In genomic region chr14:68911594-68912227, GRCh38 we compare ENCODE assay signal across 8 cellular contexts.
DNase-seq lines count a peak whose midpoint lies in the region; ATAC-seq and TF ChIP-seq lines count a peak whose summit lies in the region.

No MANE protein-coding gene starts in this region.

- H3K4me1 ChIP-seq in breast epithelium, result peaks cover 6 to 7% of the 10 kb centered on the region in 2 donors

- TF ChIP-seq POLR2A in breast epithelium (IDR thresholded peaks at IDR 0.05) (no peak), GM18505 (IDR thresholded peaks at IDR 0.05; ENCODE audit: borderline replicate concordance, extremely low read depth, insufficient read depth, insufficient read length) (no peak)

- H3K27ac Mint-ChIP-seq in WTC11, result peak overlapping the region; percentile 60; the same call in 1 of the 2 replicates

- H3K27ac ChIP-seq in breast epithelium, result peak overlapping the region; percentile 8 to 66

- POLR2A ChIA-PET in WTC11 (lab: Charles Lee), result no interaction called here

- H3K9me3 Mint-ChIP-seq in WTC11, result no peaks in the 10 kb centered on the region

- CTCF ChIA-PET in WTC11 (lab: Charles Lee), result interaction anchor here (0.6 to 3.4 kb wide), 40 partner anchors 9 to 218 kb away, joined by 3 to 30 read pairs (median 4); no protein-coding TSS in a partner anchor

- H3K27me3 Mint-ChIP-seq in WTC11 (ENCODE audit: low read depth), result no peaks in the 10 kb centered on the region

- no peaks in the 10 kb centered on the region for H3K9me3 ChIP-seq in breast epithelium

- no peaks in the 10 kb centered on the region; the same call in 1 of the 2 replicates for H3K4me1 Mint-ChIP-seq in WTC11

- DNase-seq in D341Med (ENCODE audit: low spot score) (peak; percentile 91), NCI-H2196 (lab: John Stamatoyannopoulos, UW; ENCODE audit: unreplicated experiment) (peak; percentile 78), WTC11 (ENCODE audit: low spot score) (peak; percentile 89), breast epithelium (ENCODE audit: low spot score in 2 of 2) (peak; percentile 50 to 70), iris pigment epithelial cell (ENCODE audit: low read depth) (peak; percentile 65)
- peak; percentile 57 to 58 for DNase-seq in stimulated activated CD4-positive, alpha-beta T cell treated with anti-CD3 and anti-CD28 coated beads, Interleukin-1b, Interleukin-23, amount 100 ng/mL, for 1 hour (ENCODE audit: low read depth in 2 of 2)

- H3K4me3 ChIP-seq in breast epithelium, result no peak overlapping the region

- intact Hi-C loops in breast epithelium (cut with DNase I; ENCODE audit: low total_unique reads), result loop anchor here (10.0 kb wide), 1 partner anchor 193 kb away; no protein-coding TSS in a partner anchor

- H3K36me3 Mint-ChIP-seq in WTC11, result peaks cover 46% of the 10 kb centered on the region

- H3K4me3 Mint-ChIP-seq in WTC11, result no peak overlapping the region

- no peaks in the 10 kb centered on the region for H3K36me3 ChIP-seq in breast epithelium

- TF ChIP-seq CTCF in WTC11 (IDR thresholded peaks at IDR 0.05) (peak; percentile 99), breast epithelium (IDR thresholded peaks at IDR 0.05) (peak; percentile 95 to 98 (median 97))

- no peaks in the 10 kb centered on the region for H3K27me3 ChIP-seq in breast epithelium

- ATAC-seq in HG02642 (IDR thresholded peaks at IDR 0.05; ENCODE audit: poor library complexity, unreplicated experiment) (peak; percentile 81), WTC11 (peak; percentile 94), GM18505 (IDR thresholded peaks at IDR 0.05; ENCODE audit: unreplicated experiment) (no peak)

TF ChIP-seq in WTC11, 78 proteins besides CTCF, POLR2A, EP300 and RAD21:
- TF ChIP-seq, protein P1, sequence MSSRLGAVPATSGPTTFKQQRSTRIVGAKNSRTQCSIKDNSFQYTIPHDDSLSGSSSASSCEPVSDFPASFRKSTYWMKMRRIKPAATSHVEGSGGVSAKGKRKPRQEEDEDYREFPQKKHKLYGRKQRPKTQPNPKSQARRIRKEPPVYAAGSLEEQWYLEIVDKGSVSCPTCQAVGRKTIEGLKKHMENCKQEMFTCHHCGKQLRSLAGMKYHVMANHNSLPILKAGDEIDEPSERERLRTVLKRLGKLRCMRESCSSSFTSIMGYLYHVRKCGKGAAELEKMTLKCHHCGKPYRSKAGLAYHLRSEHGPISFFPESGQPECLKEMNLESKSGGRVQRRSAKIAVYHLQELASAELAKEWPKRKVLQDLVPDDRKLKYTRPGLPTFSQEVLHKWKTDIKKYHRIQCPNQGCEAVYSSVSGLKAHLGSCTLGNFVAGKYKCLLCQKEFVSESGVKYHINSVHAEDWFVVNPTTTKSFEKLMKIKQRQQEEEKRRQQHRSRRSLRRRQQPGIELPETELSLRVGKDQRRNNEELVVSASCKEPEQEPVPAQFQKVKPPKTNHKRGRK (CRISPR knock-in tag; IDR thresholded peaks at IDR 0.05; ENCODE audit: borderline replicate concordance), result no peak
- TF ChIP-seq NR1H2 (CRISPR knock-in tag; IDR thresholded peaks at IDR 0.05), result no peak
- TF ChIP-seq FOXK1 (CRISPR knock-in tag; IDR thresholded peaks at IDR 0.05), result no peak
- no peak for TF ChIP-seq ZNF416 (CRISPR knock-in tag; IDR thresholded peaks at IDR 0.05)
- TF ChIP-seq SMAD3 (CRISPR knock-in tag; IDR thresholded peaks at IDR 0.05; ENCODE audit: borderline replicate concordance), result no peak
- TF ChIP-seq, protein P2, sequence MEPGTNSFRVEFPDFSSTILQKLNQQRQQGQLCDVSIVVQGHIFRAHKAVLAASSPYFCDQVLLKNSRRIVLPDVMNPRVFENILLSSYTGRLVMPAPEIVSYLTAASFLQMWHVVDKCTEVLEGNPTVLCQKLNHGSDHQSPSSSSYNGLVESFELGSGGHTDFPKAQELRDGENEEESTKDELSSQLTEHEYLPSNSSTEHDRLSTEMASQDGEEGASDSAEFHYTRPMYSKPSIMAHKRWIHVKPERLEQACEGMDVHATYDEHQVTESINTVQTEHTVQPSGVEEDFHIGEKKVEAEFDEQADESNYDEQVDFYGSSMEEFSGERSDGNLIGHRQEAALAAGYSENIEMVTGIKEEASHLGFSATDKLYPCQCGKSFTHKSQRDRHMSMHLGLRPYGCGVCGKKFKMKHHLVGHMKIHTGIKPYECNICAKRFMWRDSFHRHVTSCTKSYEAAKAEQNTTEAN (CRISPR knock-in tag; IDR thresholded peaks at IDR 0.05), result no peak
- TF ChIP-seq E2F4 (CRISPR knock-in tag; IDR thresholded peaks at IDR 0.05; ENCODE audit: borderline replicate concordance, low read depth), result no peak
- TF ChIP-seq, protein P3, sequence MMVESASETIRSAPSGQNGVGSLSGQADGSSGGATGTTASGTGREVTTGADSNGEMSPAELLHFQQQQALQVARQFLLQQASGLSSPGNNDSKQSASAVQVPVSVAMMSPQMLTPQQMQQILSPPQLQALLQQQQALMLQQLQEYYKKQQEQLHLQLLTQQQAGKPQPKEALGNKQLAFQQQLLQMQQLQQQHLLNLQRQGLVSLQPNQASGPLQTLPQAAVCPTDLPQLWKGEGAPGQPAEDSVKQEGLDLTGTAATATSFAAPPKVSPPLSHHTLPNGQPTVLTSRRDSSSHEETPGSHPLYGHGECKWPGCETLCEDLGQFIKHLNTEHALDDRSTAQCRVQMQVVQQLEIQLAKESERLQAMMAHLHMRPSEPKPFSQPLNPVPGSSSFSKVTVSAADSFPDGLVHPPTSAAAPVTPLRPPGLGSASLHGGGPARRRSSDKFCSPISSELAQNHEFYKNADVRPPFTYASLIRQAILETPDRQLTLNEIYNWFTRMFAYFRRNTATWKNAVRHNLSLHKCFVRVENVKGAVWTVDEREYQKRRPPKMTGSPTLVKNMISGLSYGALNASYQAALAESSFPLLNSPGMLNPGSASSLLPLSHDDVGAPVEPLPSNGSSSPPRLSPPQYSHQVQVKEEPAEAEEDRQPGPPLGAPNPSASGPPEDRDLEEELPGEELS (CRISPR knock-in tag; IDR thresholded peaks at IDR 0.05), result no peak
